In genomic region chr15:61205427-61205826, GRCh38 we compare ENCODE assay signal across 15 cellular contexts. TPM values are rescaled to one million over a fixed set of nuclear protein-coding genes. Genes with fewer than 3 reads are reported as not detected.
DNase-seq lines count a peak whose midpoint lies in the region; ATAC-seq, FAIRE-seq and TF ChIP-seq lines count a peak whose summit lies in the region.
"Had no signal": no experiment of that assay in that cellular context is flagged by ENCODE, and none has a peak within 500 bp of the region (broad histone marks: within the 10 kb centered on the region; RNA-seq: fewer than 3 reads in every experiment).

No MANE protein-coding gene starts in this region.

- in situ Hi-C loops in astrocyte of the spinal cord (cut with HindIII; ENCODE audit: low sequenced_read_pairs) (no loop called here), gastrocnemius medialis (cut with MboI; ENCODE audit: low sequenced_read_pairs in 4 of 4) (no loop called here)

- no peaks in the 10 kb centered on the region for H3K9me3 Mint-ChIP-seq in GM23338
- no peaks in the 10 kb centered on the region for H3K9me3 Mint-ChIP-seq in stimulated activated naive CD8-positive, alpha-beta T cell treated with anti-CD3 and anti-CD28 coated beads, Interleukin-15, amount 100 ng/mL, for 72 hours
- H3K9me3 Mint-ChIP-seq: activated naive CD8-positive, alpha-beta T cell treated with anti-CD3 and anti-CD28 coated beads, Interleukin-2, amount 50 U/mL, for 24 hours had no signal

- H4K20me1 ChIP-seq in GM23338 (replicated peaks; ENCODE audit: insufficient read depth), result no peaks in the 10 kb centered on the region

- TF ChIP-seq CTCF in GM23338 (conservative IDR thresholded peaks at IDR 0.05; ENCODE audit: low read depth in 2 of 2) (no peak), astrocyte of the spinal cord (IDR thresholded peaks at IDR 0.05; ENCODE audit: low read depth, low read length) (no peak), gastrocnemius medialis (IDR thresholded peaks at IDR 0.05 in 4 of 5, conservative IDR thresholded peaks at IDR 0.05 in 1 of 5) (no peak)

- no peaks in the 10 kb centered on the region for H3F3A ChIP-seq in GM23338 (replicated peaks; ENCODE audit: low read depth)

- H3K27ac ChIP-seq in GM23338 (ENCODE audit: low read depth), result peak overlapping the region; percentile 39; the same call in 1 of the 2 replicates
- H3K27ac ChIP-seq in right cardiac atrium (ENCODE audit: low read length), result no peak overlapping the region
- peak overlapping the region; percentile 80 to 87 (median 86) for H3K27ac ChIP-seq in gastrocnemius medialis
- H3K27ac ChIP-seq: HL-60 had no signal

- H3K27ac Mint-ChIP-seq in GM23338, result no peak overlapping the region
- no peak overlapping the region for H3K27ac Mint-ChIP-seq in stimulated activated naive CD8-positive, alpha-beta T cell treated with anti-CD3 and anti-CD28 coated beads, Interleukin-15, amount 100 ng/mL, for 72 hours
- H3K27ac Mint-ChIP-seq: activated naive CD8-positive, alpha-beta T cell treated with anti-CD3 and anti-CD28 coated beads, Interleukin-2, amount 50 U/mL, for 24 hours; B cell had no signal

- FAIRE-seq in GM19239 (lab: Jason Lieb, UNC), result no peak

- intact Hi-C loops in right cardiac atrium (cut with DNase I) (no loop called here), gastrocnemius medialis (cut with DNase I; ENCODE audit: low total_unique reads) (no loop called here)

- no peak for DNase-seq in GM23338 (ENCODE audit: low spot score)
- DNase-seq in astrocyte of the spinal cord (ENCODE audit: low read depth, low spot score), result peak; percentile 36
- DNase-seq in right cardiac atrium, result peak in 1 of 3 donors; percentile 56
- DNase-seq in gastrocnemius medialis, result peak in 1 of 2 donors; percentile 25
- DNase-seq in GM19239 (ENCODE audit: insufficient read length, low spot score), result no peak
- DNase-seq in stimulated activated naive CD8-positive, alpha-beta T cell treated with anti-CD3 and anti-CD28 coated beads, Interleukin-15, amount 100 ng/mL, for 72 hours, result no peak
- no peak for DNase-seq in activated CD4-positive, alpha-beta T cell treated with anti-CD3 and anti-CD28 coated beads for 1 hour
- DNase-seq: activated CD4-positive, alpha-beta T cell treated with anti-CD3 and anti-CD28 coated beads for 4 hours; activated naive CD8-positive, alpha-beta T cell treated with anti-CD3 and anti-CD28 coated beads, Interleukin-2, amount 50 U/mL, for 24 hours; activated T-cell treated with anti-CD3 and anti-CD28 coated beads, Interleukin-2, amount 50 U/mL, for 1 hour; glutamatergic neuron; NCI-H2171 treated with DMSO at 0.1 percent for 48 hours had no signal

- 46% methylated on average over 5 of the region's 5 CpGs for WGBS in right cardiac atrium

- no peaks in the 10 kb centered on the region for H3K36me3 Mint-ChIP-seq in GM23338 (ENCODE audit: low read depth)

- H3K27me3 Mint-ChIP-seq in GM23338 (ENCODE audit: insufficient read depth, low read depth, poor library complexity), result no peaks in the 10 kb centered on the region
- H3K27me3 Mint-ChIP-seq in stimulated activated naive CD8-positive, alpha-beta T cell treated with anti-CD3 and anti-CD28 coated beads, Interleukin-15, amount 100 ng/mL, for 72 hours, result no peaks in the 10 kb centered on the region
- H3K27me3 Mint-ChIP-seq: activated naive CD8-positive, alpha-beta T cell treated with anti-CD3 and anti-CD28 coated beads, Interleukin-2, amount 50 U/mL, for 24 hours had no signal

- no peak overlapping the region for H3K4me3 ChIP-seq in GM23338
- peak overlapping the region; percentile 16 for H3K4me3 ChIP-seq in astrocyte of the spinal cord (ENCODE audit: low read depth, low read length)
- H3K4me3 ChIP-seq in right cardiac atrium (ENCODE audit: low read length), result peak overlapping the region; percentile 22
- H3K4me3 ChIP-seq in gastrocnemius medialis, result peak overlapping the region; percentile 50 to 68 (median 54)

- ATAC-seq in GM23338 (no peak), right cardiac atrium (peak; percentile 67 to 76), gastrocnemius medialis (peak; percentile 34 to 76), GM21528 (IDR thresholded peaks at IDR 0.05; ENCODE audit: low FRiP score, unreplicated experiment) (no peak)
- no peak for ATAC-seq in stimulated activated naive CD8-positive, alpha-beta T cell treated with anti-CD3 and anti-CD28 coated beads, Interleukin-15, amount 100 ng/mL, for 72 hours
- ATAC-seq: activated naive CD8-positive, alpha-beta T cell treated with anti-CD3 and anti-CD28 coated beads, Interleukin-2, amount 50 U/mL, for 24 hours had no signal

- no peaks in the 10 kb centered on the region for H3K9me3 ChIP-seq in right cardiac atrium (ENCODE audit: control insufficient read depth, low read length)
- H3K9me3 ChIP-seq in gastrocnemius medialis, result no peaks in the 10 kb centered on the region

- no peak overlapping the region for H3K4me2 ChIP-seq in GM23338

- H3K36me3 ChIP-seq in GM23338 (ENCODE audit: insufficient read depth), result no peaks in the 10 kb centered on the region
- no peaks in the 10 kb centered on the region for H3K36me3 ChIP-seq in gastrocnemius medialis

- H2AFZ ChIP-seq in GM23338, result no peak overlapping the region

- 0 out of 2 replicates have a peak, but pooled peaks cover 7% of the 10 kb centered on the region for H3K79me2 ChIP-seq in GM23338 (replicated peaks; ENCODE audit: insufficient read depth)

- H3K4me1 Mint-ChIP-seq in GM23338, result peaks cover 25% of the 10 kb centered on the region
- no peaks in the 10 kb centered on the region for H3K4me1 Mint-ChIP-seq in stimulated activated naive CD8-positive, alpha-beta T cell treated with anti-CD3 and anti-CD28 coated beads, Interleukin-15, amount 100 ng/mL, for 72 hours
- H3K4me1 Mint-ChIP-seq: activated naive CD8-positive, alpha-beta T cell treated with anti-CD3 and anti-CD28 coated beads, Interleukin-2, amount 50 U/mL, for 24 hours; B cell had no signal

- no peak for TF ChIP-seq POLR2A in gastrocnemius medialis (IDR thresholded peaks at IDR 0.05)

- no peak overlapping the region for H3K4me3 Mint-ChIP-seq in GM23338
- no peak overlapping the region for H3K4me3 Mint-ChIP-seq in stimulated activated naive CD8-positive, alpha-beta T cell treated with anti-CD3 and anti-CD28 coated beads, Interleukin-15, amount 100 ng/mL, for 72 hours
- H3K4me3 Mint-ChIP-seq: activated naive CD8-positive, alpha-beta T cell treated with anti-CD3 and anti-CD28 coated beads, Interleukin-2, amount 50 U/mL, for 24 hours; B cell had no signal

- H3K27me3 ChIP-seq in GM23338 (ENCODE audit: insufficient read depth) (no peaks in the 10 kb centered on the region), right cardiac atrium (ENCODE audit: control insufficient read depth, insufficient read depth) (no peaks in the 10 kb centered on the region), gastrocnemius medialis (no peaks in the 10 kb centered on the region)

- no peaks in the 10 kb centered on the region for H3K9me2 ChIP-seq in GM23338 (ENCODE audit: insufficient read depth)

- H3K4me1 ChIP-seq in GM23338 (ENCODE audit: insufficient read depth) (peaks cover 29% of the 10 kb centered on the region; the same call in 1 of the 2 replicates), right cardiac atrium (ENCODE audit: control insufficient read depth, insufficient read depth, low read length) (peaks cover 5% of the 10 kb centered on the region), gastrocnemius medialis (peaks cover 67 to 92% of the 10 kb centered on the region in 2 donors)

RNA-seq across cellular contexts. Expression of gene RORA, which starts 23.7 kb away (rescaled TPM):
- total RNA-seq in GM23338 (2014; rRNA removed; shearing (Covaris generic)), result 12.9 and 13.6 TPM in 2 replicates
- polyA plus RNA-seq in GM23338 (2016; fragmentation: Nextera tagmentation; extraction: Ambion mirVana), result 5.1 and 8.2 TPM in 2 replicates
- 10 to 100 TPM; 13.2 to 16.3 (median 15.4) TPM for total RNA-seq in right cardiac atrium
- 4.6 TPM for polyA plus RNA-seq in right cardiac atrium
- total RNA-seq in gastrocnemius medialis, result 100 to 1,000 TPM; 171 to 303 (median 203) TPM

Comparison
In these comparisons a context has a peak if more than half of its experiments do, and no peak if none do; other contexts are left out.
1. ATAC-seq: peak in right cardiac atrium (2 of 2) and gastrocnemius medialis (2 of 2); none in GM23338 (single experiment), GM21528 (single experiment) and stimulated activated naive CD8-positive, alpha-beta T cell treated with anti-CD3 and anti-CD28 coated beads, Interleukin-15, amount 100 ng/mL, for 72 hours (single experiment).
2. RNA of gene RORA, which starts 23.7 kb away (total RNA-seq): 171 to 303 TPM in gastrocnemius medialis; 13.2 to 16.3 TPM in right cardiac atrium and 12.9 to 13.6 TPM in GM23338; every median in the first group is over 4 times any median in the second.